10 cellular contexts compared by ENCODE assay signal in genomic region chr17:77454560-77455095, GRCh38.
DNase-seq lines count a peak whose midpoint lies in the region; ATAC-seq and TF ChIP-seq lines count a peak whose summit lies in the region.
"Had no signal": no experiment of that assay in that cellular context is flagged by ENCODE, and none has a peak within 500 bp of the region (broad histone marks: within the 10 kb centered on the region; RNA-seq: fewer than 3 reads in every experiment).

No MANE protein-coding gene starts in this region.

- H3K4me3 ChIP-seq in GM12875 (ENCODE audit: low read depth, low read length) (peak overlapping the region; percentile 58), SU-DHL-6 (ENCODE audit: insufficient read depth, low read length, poor library complexity, severe bottlenecking) (peak overlapping the region; percentile 67), esophagus squamous epithelium (peak overlapping the region; percentile 15 to 67 (median 45)), sigmoid colon (peak overlapping the region in 1 of 4 donors; percentile 4)

- H3K79me2 ChIP-seq in SU-DHL-6 (ENCODE audit: insufficient read depth, low read length): peaks cover 99% of the 10 kb centered on the region

- no peak for DNase-seq in esophagus squamous epithelium (lab: John Stamatoyannopoulos, UW)
- no peak for DNase-seq in sigmoid colon
- DNase-seq in NCI-H1694 (lab: John Stamatoyannopoulos, UW): no peak
- DNase-seq: NCI-H345; stimulated activated CD4-positive, alpha-beta T cell treated with anti-CD3 and anti-CD28 coated beads, Interleukin-12 subunit alpha, Interleukin-12 subunit beta, amount 100 ng/mL, for 4 hours had no signal

- H2AFZ ChIP-seq in SU-DHL-6 (ENCODE audit: low read depth, low read length, severe bottlenecking): no peak overlapping the region

- intact Hi-C loops in esophagus squamous epithelium (cut with DNase I) (no loop called here), sigmoid colon (cut with DNase I) (no loop called here)

- ATAC-seq in GM18861 (IDR thresholded peaks at IDR 0.05; ENCODE audit: unreplicated experiment) (no peak), GM19463 (IDR thresholded peaks at IDR 0.05; ENCODE audit: unreplicated experiment) (no peak), GM21390 (IDR thresholded peaks at IDR 0.05; ENCODE audit: unreplicated experiment) (no peak)

- no peaks in the 10 kb centered on the region for H4K20me1 ChIP-seq in SU-DHL-6 (ENCODE audit: low read depth, low read length)

- H3K9me3 ChIP-seq in SU-DHL-6 (ENCODE audit: insufficient read depth, low read length): no peaks in the 10 kb centered on the region
- no peaks in the 10 kb centered on the region for H3K9me3 ChIP-seq in esophagus squamous epithelium
- H3K9me3 ChIP-seq in sigmoid colon: no peaks in the 10 kb centered on the region

- WGBS in esophagus squamous epithelium, 2 donors: 17 to 19% methylated on average over 8 to 10 of the region's 17 CpGs
- WGBS in sigmoid colon, 2 donors: 56 to 84% methylated on average over 17 of the region's 17 CpGs

- H3K4me1 ChIP-seq in esophagus squamous epithelium: peaks cover 53 to 100% (median 74%) of the 10 kb centered on the region in 3 donors
- H3K4me1 ChIP-seq in sigmoid colon: peaks cover 0 to 97% (median 93%) of the 10 kb centered on the region in 4 donors

- no peaks in the 10 kb centered on the region for H3K27me3 ChIP-seq in SU-DHL-6 (ENCODE audit: low read length)
- no peaks in the 10 kb centered on the region for H3K27me3 ChIP-seq in esophagus squamous epithelium
- no peaks in the 10 kb centered on the region for H3K27me3 ChIP-seq in sigmoid colon

- no peaks in the 10 kb centered on the region for H3K36me3 ChIP-seq in SU-DHL-6 (ENCODE audit: low read length)
- no peaks in the 10 kb centered on the region for H3K36me3 ChIP-seq in esophagus squamous epithelium
- no peaks in the 10 kb centered on the region for H3K36me3 ChIP-seq in sigmoid colon

- H3K27ac ChIP-seq in SU-DHL-6 (ENCODE audit: low read depth, low read length): peak overlapping the region; percentile 100
- peak overlapping the region; percentile 84 to 94 (median 91) for H3K27ac ChIP-seq in esophagus squamous epithelium
- peak overlapping the region; percentile 95 to 99 (median 96) for H3K27ac ChIP-seq in sigmoid colon

- TF ChIP-seq POLR2A in esophagus squamous epithelium (IDR thresholded peaks at IDR 0.05): no peak
- TF ChIP-seq POLR2A in sigmoid colon (IDR thresholded peaks at IDR 0.05): no peak

- TF ChIP-seq CTCF in GM12875 (IDR thresholded peaks at IDR 0.05; ENCODE audit: borderline replicate concordance, insufficient read depth, low read depth, low read length) (no peak), SU-DHL-6 (IDR thresholded peaks at IDR 0.05; ENCODE audit: insufficient read depth, low read length, poor library complexity, severe bottlenecking) (no peak), esophagus squamous epithelium (IDR thresholded peaks at IDR 0.05) (no peak), sigmoid colon (IDR thresholded peaks at IDR 0.05) (no peak)

- H3K4me2 ChIP-seq in SU-DHL-6 (ENCODE audit: low read depth, low read length, poor library complexity, severe bottlenecking): peak overlapping the region; percentile 99

- no peaks in the 10 kb centered on the region for H3K9me2 ChIP-seq in SU-DHL-6 (replicated peaks; ENCODE audit: insufficient read depth, low read length)

- peaks cover 68% of the 10 kb centered on the region for H3F3A ChIP-seq in SU-DHL-6 (ENCODE audit: insufficient read depth)

- no peak for TF ChIP-seq EP300 in sigmoid colon (IDR thresholded peaks at IDR 0.05)

- peak overlapping the region; percentile 98 for H3K9ac ChIP-seq in SU-DHL-6 (ENCODE audit: low read length)
